28 cellular contexts compared by ENCODE assay signal in genomic region chr12:1351926-1352325, GRCh38.
DNase-seq lines count a peak whose midpoint lies in the region; ATAC-seq and TF ChIP-seq lines count a peak whose summit lies in the region.
"Had no signal": no experiment of that assay in that cellular context is flagged by ENCODE, and none has a peak within 500 bp of the region (broad histone marks: within the 10 kb centered on the region; RNA-seq: fewer than 3 reads in every experiment).

No MANE protein-coding gene starts in this region.

- H3K27ac ChIP-seq in IMR-90 (ENCODE audit: insufficient read depth, low read length) (no peak overlapping the region; the same call in 1 of the 2 replicates), mammary epithelial cell (ENCODE audit: insufficient read depth, low read depth, low read length) (no peak overlapping the region)
- H3K27ac ChIP-seq: BLaER1, brain microvascular endothelial cell, prostate gland had no signal

- H3K79me1 ChIP-seq in IMR-90 (ENCODE audit: low read depth in 1 of 2, low read length in 2 of 2) = peaks cover 8 to 40% of the 10 kb centered on the region in 2 experiments

- dilution Hi-C loops in IMR-90 (cut with HindIII; ENCODE audit: low sequenced_read_pairs, unreplicated experiment) = no loop called here
- dilution Hi-C loops in mammary epithelial cell (cut with HindIII; ENCODE audit: low sequenced_read_pairs) = no loop called here

- 0 out of 2 replicates have a peak overlapping the region, but pooled peaks have one; percentile 24 for H3K4ac ChIP-seq in IMR-90 (ENCODE audit: low read depth, low read length)

- CTCF ChIA-PET in IMR-90 (lab: Yijun Ruan, JAX) (interaction anchor here (1.4 kb wide), 1 partner anchor 234 kb away, joined by 3 read pairs; no protein-coding TSS in a partner anchor), mammary epithelial cell (lab: Charles Lee; ENCODE audit: low non-redundant PET) (no interaction called here)

- H4K91ac ChIP-seq in IMR-90 (ENCODE audit: insufficient read depth, low read depth, low read length) = 0 out of 2 replicates have a peak overlapping the region, but pooled peaks have one; percentile 52

- no peak overlapping the region for H3K4me3 ChIP-seq in IMR-90 (ENCODE audit: insufficient read depth, low read depth, low read length)
- H3K4me3 ChIP-seq in mammary epithelial cell (replicated peaks in 1 of 3; ENCODE audit: insufficient read depth in 1 of 3, low read depth in 2 of 3, low read length in 3 of 3) = no peak overlapping the region
- H3K4me3 ChIP-seq: adrenal gland, BLaER1, prostate gland, sigmoid colon had no signal

- intact Hi-C loops in IMR-90 (cut with micrococcal nuclease) = no loop called here
- intact Hi-C loops in mammary epithelial cell (cut with micrococcal nuclease) = no loop called here
- intact Hi-C loops in natural killer cell (cut with micrococcal nuclease) = no loop called here

- H2BK20ac ChIP-seq in IMR-90 (ENCODE audit: low read depth, low read length) = 0 out of 2 replicates have a peak overlapping the region, but pooled peaks have one; percentile 26

- peak overlapping the region; percentile 7; the same call in 1 of the 2 replicates for H3K23ac ChIP-seq in IMR-90 (ENCODE audit: low read depth, low read length)

- no peaks in the 10 kb centered on the region for H3K27me3 ChIP-seq in IMR-90 (ENCODE audit: control insufficient read depth, insufficient read depth, low read length)
- no peaks in the 10 kb centered on the region for H3K27me3 ChIP-seq in mammary epithelial cell (ENCODE audit: insufficient read depth, low read length)
- H3K27me3 ChIP-seq: adrenal gland, BLaER1, brain microvascular endothelial cell, sigmoid colon had no signal

- no peak for TF ChIP-seq POLR2A in IMR-90 (IDR thresholded peaks at IDR 0.05; ENCODE audit: low read depth, low read length)

- peaks cover 0 to 5% of the 10 kb centered on the region in 2 donors for H3K4me1 Mint-ChIP-seq in natural killer cell
- H3K4me1 Mint-ChIP-seq: activated CD4-positive, alpha-beta memory T cell treated with anti-CD3 and anti-CD28 coated beads, Interleukin-2, amount 10 ng/mL, durations not matched to agents 7 days and 5 days had no signal

- no peaks in the 10 kb centered on the region for H3K9me3 Mint-ChIP-seq in natural killer cell
- H3K9me3 Mint-ChIP-seq: activated CD4-positive, alpha-beta memory T cell treated with anti-CD3 and anti-CD28 coated beads, Interleukin-2, amount 10 ng/mL, durations not matched to agents 7 days and 5 days; T-helper 1 cell treated with Interleukin-12 subunit alpha and Interleukin-12 subunit beta and Interleukin-4 antibody, amounts not matched to agents 30 μg/mL and 1 μg/mL, for 36 hours; type B pancreatic cell had no signal

- no peak for ATAC-seq in IMR-90 (ENCODE audit: low read depth)
- no peak for ATAC-seq in natural killer cell
- no peak for ATAC-seq in GM18858 (IDR thresholded peaks at IDR 0.05; ENCODE audit: unreplicated experiment)

- TF ChIP-seq RAD21 in IMR-90 (IDR thresholded peaks at IDR 0.05; ENCODE audit: low read length) = no peak

- peak overlapping the region; percentile 71 for H3K14ac ChIP-seq in IMR-90 (replicated peaks; ENCODE audit: low read depth, low read length)

- in situ Hi-C loops in IMR-90 (cut with MboI; ENCODE audit: low sequenced_read_pairs) (no loop called here), mammary epithelial cell (cut with MboI; ENCODE audit: low sequenced_read_pairs in 2 of 2) (no loop called here)

- no peak overlapping the region for H2AK9ac ChIP-seq in IMR-90 (replicated peaks; ENCODE audit: low read depth, low read length, poor library complexity)

- H3K9ac ChIP-seq in IMR-90 (ENCODE audit: low read depth, low read length) (no peak overlapping the region), mammary epithelial cell (ENCODE audit: insufficient read depth, low read length) (no peak overlapping the region)
- H3K9ac ChIP-seq: BLaER1, SK-N-SH had no signal

- H3K9me3 ChIP-seq in IMR-90 (ENCODE audit: control insufficient read depth, insufficient read depth, low read length) (no peaks in the 10 kb centered on the region), mammary epithelial cell (replicated peaks; ENCODE audit: insufficient read depth, low read length) (no peaks in the 10 kb centered on the region)
- H3K9me3 ChIP-seq: adrenal gland, BLaER1, prostate gland, sigmoid colon, SK-N-SH had no signal

- H3K56ac ChIP-seq in IMR-90 (ENCODE audit: extremely low read depth, insufficient read depth, low read length) = no peak overlapping the region

- peak overlapping the region in 1 of 2 experiments; percentile 6; a peak in 1 of 4 replicates for H4K8ac ChIP-seq in IMR-90 (ENCODE audit: low read depth in 2 of 2, low read length in 2 of 2)

- H3K27ac Mint-ChIP-seq in natural killer cell = no peak overlapping the region
- H3K27ac Mint-ChIP-seq: activated CD4-positive, alpha-beta memory T cell treated with anti-CD3 and anti-CD28 coated beads, Interleukin-2, amount 10 ng/mL, durations not matched to agents 7 days and 5 days; T-helper 1 cell treated with Interleukin-12 subunit alpha and Interleukin-12 subunit beta and Interleukin-4 antibody, amounts not matched to agents 30 μg/mL and 1 μg/mL, for 36 hours; type B pancreatic cell had no signal

- H3K27me3 Mint-ChIP-seq in natural killer cell (ENCODE audit: low read depth in 2 of 2) = no peaks in the 10 kb centered on the region
- H3K27me3 Mint-ChIP-seq: activated CD4-positive, alpha-beta memory T cell treated with anti-CD3 and anti-CD28 coated beads, Interleukin-2, amount 10 ng/mL, durations not matched to agents 7 days and 5 days; type B pancreatic cell had no signal

- peak overlapping the region; percentile 65; the same call in 1 of the 2 replicates for H2BK120ac ChIP-seq in IMR-90 (ENCODE audit: low read depth, low read length)

- H3K9me1 ChIP-seq in IMR-90 (ENCODE audit: insufficient read depth, low read length) = peaks cover 10% of the 10 kb centered on the region

- no peak overlapping the region for H4K5ac ChIP-seq in IMR-90 (ENCODE audit: low read depth, low read length)

- peak overlapping the region; percentile 20; the same call in 1 of the 2 replicates for H2AK5ac ChIP-seq in IMR-90 (ENCODE audit: low read depth, low read length)

- peak overlapping the region; percentile 15 for H2BK5ac ChIP-seq in IMR-90 (ENCODE audit: low read depth, low read length, poor library complexity, severe bottlenecking)

- H3K18ac ChIP-seq in IMR-90 (ENCODE audit: low read depth, low read length) = peak overlapping the region; percentile 37; the same call in 1 of the 2 replicates

- H3K36me3 ChIP-seq in IMR-90 (ENCODE audit: control insufficient read depth, insufficient read depth, low read length) (no peaks in the 10 kb centered on the region), mammary epithelial cell (ENCODE audit: insufficient read depth, low read length) (peaks cover 1% of the 10 kb centered on the region)
- H3K36me3 ChIP-seq: adrenal gland, brain microvascular endothelial cell, prostate gland, sigmoid colon had no signal

- H3K4me2 ChIP-seq in IMR-90 (ENCODE audit: low read depth, low read length) (no peak overlapping the region), mammary epithelial cell (ENCODE audit: insufficient read depth, low read depth, low read length) (no peak overlapping the region)
- H3K4me2 ChIP-seq: BLaER1, SK-N-SH had no signal

- H3K36me3 Mint-ChIP-seq in natural killer cell = no peaks in the 10 kb centered on the region

- H3K4me1 ChIP-seq in IMR-90 (ENCODE audit: control insufficient read depth, insufficient read depth, low read length) (peaks cover 27% of the 10 kb centered on the region), mammary epithelial cell (ENCODE audit: insufficient read depth, low read length) (peaks cover 22% of the 10 kb centered on the region)
- H3K4me1 ChIP-seq: BLaER1, prostate gland had no signal

- H3K79me2 ChIP-seq in mammary epithelial cell (ENCODE audit: insufficient read depth, low read length) = peaks cover 4% of the 10 kb centered on the region

- DNase-seq in EH (ENCODE audit: low read depth) (peak; percentile 59), IMR-90 (peak; percentile 48), mammary epithelial cell (peak; percentile 11), myocyte (ENCODE audit: low read depth) (peak; percentile 38), natural killer cell (no peak), hepatic stellate cell (ENCODE audit: low spot score) (no peak), OCI-M1 (lab: John Stamatoyannopoulos, UW) (no peak)
- DNase-seq: ACHN; activated CD4-positive, alpha-beta memory T cell treated with anti-CD3 and anti-CD28 coated beads, Interleukin-2, amount 10 ng/mL, durations not matched to agents 7 days and 5 days; activated CD4-positive, alpha-beta T cell treated with anti-CD3 and anti-CD28 coated beads for 1 hour; activated CD8-positive, alpha-beta memory T cell treated with anti-CD3 and anti-CD28 coated beads, Interleukin-2, amount 50 U/mL, for 4 hours; activated naive CD4-positive, alpha-beta T cell treated with Interleukin-2 at 50 U/mL for 16 hours; adrenal gland; brain microvascular endothelial cell; DMS153; hippocampal formation; NCI-H1092; NCI-H1694; NCI-H510A; sigmoid colon; SK-N-SH; stimulated activated CD4-positive, alpha-beta T cell treated with anti-CD3 and anti-CD28 coated beads, Interleukin-15, amount 100 ng/mL, for 24 hours; stimulated activated CD4-positive, alpha-beta T cell treated with anti-CD3 and anti-CD28 coated beads, Interleukin-4, amount 100 ng/mL, for 4 hours had no signal

- H2AFZ ChIP-seq in IMR-90 (replicated peaks; ENCODE audit: low read length, poor library complexity) (no peak overlapping the region), mammary epithelial cell (ENCODE audit: low read depth, low read length) (no peak overlapping the region)

- BruUV-seq in IMR-90 (replicated peaks; lab: Mats Ljungman, UMichigan) (no TSS peak), mammary epithelial cell (replicated peaks; lab: Mats Ljungman, UMichigan) (no TSS peak)

- H2BK15ac ChIP-seq in IMR-90 (ENCODE audit: low read depth, low read length) = no peak overlapping the region; the same call in 2 of the 3 replicates

- H4K20me1 ChIP-seq in IMR-90 (ENCODE audit: insufficient read depth, low read length) = no peaks in the 10 kb centered on the region
- H4K20me1 ChIP-seq in mammary epithelial cell (ENCODE audit: insufficient read depth, low read length) = no peaks in the 10 kb centered on the region
- H4K20me1 ChIP-seq: BLaER1 had no signal

- H3K4me3 Mint-ChIP-seq in natural killer cell = no peak overlapping the region
- H3K4me3 Mint-ChIP-seq: activated CD4-positive, alpha-beta memory T cell treated with anti-CD3 and anti-CD28 coated beads, Interleukin-2, amount 10 ng/mL, durations not matched to agents 7 days and 5 days; T-helper 1 cell treated with Interleukin-12 subunit alpha and Interleukin-12 subunit beta and Interleukin-4 antibody, amounts not matched to agents 30 μg/mL and 1 μg/mL, for 36 hours; type B pancreatic cell had no signal

- TF ChIP-seq CTCF in IMR-90 (conservative IDR thresholded peaks at IDR 0.05; ENCODE audit: low read depth, low read length) = no peak
- TF ChIP-seq CTCF in mammary epithelial cell (conservative IDR thresholded peaks at IDR 0.05 in 1 of 2, IDR thresholded peaks at IDR 0.05 in 1 of 2; ENCODE audit: extremely low read depth in 1 of 2, insufficient read depth in 1 of 2, low read depth in 1 of 2, low read length in 2 of 2) = no peak
- no peak for TF ChIP-seq CTCF in natural killer cell (IDR thresholded peaks at IDR 0.05)

- WGBS in IMR-90 (ENCODE audit: extremely low coverage in 2 of 2, insufficient read length in 1 of 2), 2 experiments = no CpG with 5 or more reads among the region's 2 CpGs
- 97% methylated on average over 2 of the region's 2 CpGs for WGBS in mammary epithelial cell (ENCODE audit: low coverage, missing lambda C conversion rate)

- POLR2A ChIA-PET in IMR-90 (lab: Charles Lee; ENCODE audit: unreplicated experiment) = no interaction called here

Comparison
In these comparisons a context has a peak if more than half of its experiments do, and no peak if none do; other contexts are left out.
1. DNase-seq: peak in EH (single experiment), IMR-90 (single experiment), mammary epithelial cell (single experiment) and myocyte (single experiment); none in natural killer cell (single experiment), hepatic stellate cell (single experiment) and OCI-M1 (single experiment).